Comparison of ENCODE assay signal across 8 cellular contexts in genomic region chr3:136193273-136194043, GRCh38. TPM values are rescaled to one million over a fixed set of nuclear protein-coding genes. Genes with fewer than 3 reads are reported as not detected.
DNase-seq lines count a peak whose midpoint lies in the region; ATAC-seq and TF ChIP-seq lines count a peak whose summit lies in the region.

No MANE protein-coding gene starts in this region.

- H3K18ac ChIP-seq in mesenchymal stem cell (ENCODE audit: low read depth in 1 of 2, low read length in 2 of 2), result no peak overlapping the region

- H3K4ac ChIP-seq in mesenchymal stem cell (ENCODE audit: low read depth in 1 of 2, low read length in 2 of 2), result no peak overlapping the region

- peaks cover 45% of the 10 kb centered on the region for H3K36me3 Mint-ChIP-seq in brain

- H3K79me1 ChIP-seq in mesenchymal stem cell (replicated peaks; ENCODE audit: low read length, poor library complexity, severe bottlenecking), result no peaks in the 10 kb centered on the region

- peak; percentile 7 for DNase-seq in Daoy (ENCODE audit: low read depth)
- DNase-seq in M059J (ENCODE audit: low read depth), result peak; percentile 45
- DNase-seq in mesenchymal stem cell, result peak; percentile 28
- no peak for DNase-seq in activated CD4-positive, CD25-positive, alpha-beta regulatory T cell (lab: John Stamatoyannopoulos, UW)

- no peak overlapping the region for H2BK15ac ChIP-seq in mesenchymal stem cell (ENCODE audit: low read depth, poor library complexity, severe bottlenecking)

- TF ChIP-seq CTCF in brain (conservative IDR thresholded peaks at IDR 0.05), result no peak

- peaks cover 22% of the 10 kb centered on the region for H3K27me3 Mint-ChIP-seq in brain

- H2BK12ac ChIP-seq in mesenchymal stem cell (ENCODE audit: low read length in 2 of 2), result no peak overlapping the region

- ATAC-seq in HG02763 (IDR thresholded peaks at IDR 0.05; ENCODE audit: unreplicated experiment) (no peak), GM19324 (IDR thresholded peaks at IDR 0.05; ENCODE audit: low FRiP score, unreplicated experiment) (no peak), GM21723 (IDR thresholded peaks at IDR 0.05; ENCODE audit: unreplicated experiment) (no peak)

- no peak overlapping the region for H3K27ac ChIP-seq in mesenchymal stem cell (ENCODE audit: low read length, poor library complexity, severe bottlenecking)

- H3K9me3 ChIP-seq in mesenchymal stem cell (ENCODE audit: control insufficient read depth, low read length), result no peaks in the 10 kb centered on the region

- no peaks in the 10 kb centered on the region for H3K27me3 ChIP-seq in mesenchymal stem cell (ENCODE audit: control insufficient read depth in 1 of 2, insufficient read depth in 1 of 2, low read length in 2 of 2)

- H3K27ac Mint-ChIP-seq in brain, result peak overlapping the region; percentile 97 to 100 (median 98)

- H4K91ac ChIP-seq in mesenchymal stem cell (ENCODE audit: low read length), result no peak overlapping the region

- H2AK5ac ChIP-seq in mesenchymal stem cell (ENCODE audit: low read length, severe bottlenecking), result no peak overlapping the region

- H3K14ac ChIP-seq in mesenchymal stem cell (ENCODE audit: low read length in 2 of 2), result no peak overlapping the region

- no peak overlapping the region for H3K23ac ChIP-seq in mesenchymal stem cell (ENCODE audit: low read length in 2 of 2)

- H3K4me1 Mint-ChIP-seq in brain, result peaks cover 65% of the 10 kb centered on the region

- H4K8ac ChIP-seq in mesenchymal stem cell (ENCODE audit: low read length), result no peak overlapping the region

- peak overlapping the region; percentile 89 for H3K4me2 ChIP-seq in mesenchymal stem cell (ENCODE audit: low read length, poor library complexity, severe bottlenecking)

- peak overlapping the region in 1 of 2 experiments; percentile 95 for H3K4me3 ChIP-seq in mesenchymal stem cell (ENCODE audit: insufficient read depth in 1 of 2, low read depth in 1 of 2, low read length in 2 of 2)

- peaks cover 6 to 18% (median 13%) of the 10 kb centered on the region in 5 experiments for H3K9me3 Mint-ChIP-seq in brain

- H2AFZ ChIP-seq in mesenchymal stem cell (ENCODE audit: low read depth, low read length), result no peak overlapping the region

- H3K36me3 ChIP-seq in mesenchymal stem cell (ENCODE audit: control insufficient read depth in 1 of 2, insufficient read depth in 2 of 2, low read depth in 1 of 2, low read length in 2 of 2), result no peaks in the 10 kb centered on the region

- H3K9ac ChIP-seq in mesenchymal stem cell (ENCODE audit: low read length), result peak overlapping the region; percentile 98

- peak overlapping the region; percentile 94 to 99 (median 95) for H3K4me3 Mint-ChIP-seq in brain

- H2BK120ac ChIP-seq in mesenchymal stem cell (ENCODE audit: low read depth, low read length), result no peak overlapping the region

- peaks cover 9% of the 10 kb centered on the region for H3K4me1 ChIP-seq in mesenchymal stem cell (ENCODE audit: control insufficient read depth, insufficient read depth, low read depth, low read length)

- 7% methylated on average over 3 of the region's 6 CpGs for WGBS in mesenchymal stem cell

- H2BK5ac ChIP-seq in mesenchymal stem cell (ENCODE audit: low read depth, low read length, poor library complexity, severe bottlenecking), result no peak overlapping the region

RNA-seq across cellular contexts. Expression of gene MSL2, which starts 2.7 kb away (rescaled TPM):
- total RNA-seq in Daoy (2014; rRNA removed; shearing (Covaris generic)), result 5.1 and 24.9 TPM in 2 replicates
- total RNA-seq in M059J (2014; rRNA removed; shearing (Covaris generic)), result 17.5 and 19.2 TPM in 2 replicates
- polyA plus RNA-seq in brain (ENCODE audit: insufficient read depth, low read depth, low replicate concordance), result 17.2 TPM
- polyA plus RNA-seq in mesenchymal stem cell (2013, experiment 1 of 2), result 10.3 TPM
- polyA plus RNA-seq in mesenchymal stem cell (2013, experiment 2 of 2), result 9.6 TPM

RNA-seq across cellular contexts. Expression of gene PCCB, which starts 56.7 kb away (rescaled TPM):
- total RNA-seq in Daoy (2014; rRNA removed; shearing (Covaris generic)), result 65.7 and 85.3 TPM in 2 replicates
- total RNA-seq in M059J (2014; rRNA removed; shearing (Covaris generic)), result 67.3 and 68.9 TPM in 2 replicates
- polyA plus RNA-seq in brain (ENCODE audit: insufficient read depth, low read depth, low replicate concordance), result 77.1 TPM
- 23.4 TPM for polyA plus RNA-seq in mesenchymal stem cell (2013, experiment 1 of 2)
- polyA plus RNA-seq in mesenchymal stem cell (2013, experiment 2 of 2), result 23.2 TPM

Comparison
In these comparisons a context has a peak if more than half of its experiments do, and no peak if none do; other contexts are left out.
1. DNase-seq: peak in Daoy (single experiment), M059J (single experiment) and mesenchymal stem cell (single experiment); none in activated CD4-positive, CD25-positive, alpha-beta regulatory T cell (0 of 4).